Comparison of ENCODE assay signal across 22 cellular contexts in the genomic region with DNA sequence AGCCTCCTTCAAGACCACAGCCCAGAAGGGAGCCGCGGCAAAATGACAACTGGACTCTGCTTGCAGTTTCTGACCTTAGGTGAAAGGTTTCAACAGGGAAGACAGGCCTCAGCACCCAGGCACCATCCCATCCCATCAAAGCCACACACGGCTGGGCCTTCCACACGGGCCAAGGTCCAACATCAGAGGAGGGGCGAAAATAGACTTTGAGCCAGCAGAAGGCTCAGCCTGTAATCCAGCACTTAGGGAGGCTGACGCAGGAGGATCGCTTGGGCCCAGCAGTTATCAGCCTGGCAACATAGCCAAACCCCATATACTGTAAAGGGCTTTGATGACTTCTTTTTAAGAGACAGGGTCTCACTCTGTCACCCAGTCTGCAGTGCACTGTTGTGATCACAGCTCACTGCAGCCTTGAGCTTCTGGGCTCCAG. TPM values are rescaled to one million over a fixed set of nuclear protein-coding genes. Genes with fewer than 3 reads are reported as not detected.
DNase-seq lines count a peak whose midpoint lies in the region; ATAC-seq and TF ChIP-seq lines count a peak whose summit lies in the region.
"Had no signal": no experiment of that assay in that cellular context is flagged by ENCODE, and none has a peak within 500 bp of the region (broad histone marks: within the 10 kb centered on the region; RNA-seq: fewer than 3 reads in every experiment).

No MANE protein-coding gene starts in this region.

- H3K27me3 ChIP-seq in hepatocyte = no peaks in the 10 kb centered on the region
- H3K27me3 ChIP-seq: BE2C had no signal

- H3K4me1 ChIP-seq in hepatocyte (ENCODE audit: insufficient read depth) = no peaks in the 10 kb centered on the region
- H3K4me1 ChIP-seq: A549, BE2C had no signal

- H3K4me3 Mint-ChIP-seq in nephron progenitor cell = no peak overlapping the region
- no peak overlapping the region for H3K4me3 Mint-ChIP-seq in stimulated activated naive CD8-positive, alpha-beta T cell treated with anti-CD3 and anti-CD28 coated beads, Interleukin-15, Interleukin-2, amounts not matched to agents 100 ng/mL and 50 ng/mL, for 24 hours
- H3K4me3 Mint-ChIP-seq: HFFc6 had no signal

- no peak for TF ChIP-seq CTCF in hepatocyte (IDR thresholded peaks at IDR 0.05; ENCODE audit: poor library complexity)
- TF ChIP-seq CTCF in nephron progenitor cell (IDR thresholded peaks at IDR 0.05) = no peak

- H3K79me2 ChIP-seq in hepatocyte = peaks cover 3% of the 10 kb centered on the region

- no peaks in the 10 kb centered on the region for H3K4me1 Mint-ChIP-seq in nephron progenitor cell
- H3K4me1 Mint-ChIP-seq in stimulated activated naive CD8-positive, alpha-beta T cell treated with anti-CD3 and anti-CD28 coated beads, Interleukin-15, Interleukin-2, amounts not matched to agents 100 ng/mL and 50 ng/mL, for 24 hours (ENCODE audit: low read depth) = peaks cover 2% of the 10 kb centered on the region

- no peaks in the 10 kb centered on the region for H4K20me1 ChIP-seq in hepatocyte (ENCODE audit: insufficient read depth, poor library complexity, severe bottlenecking)

- no peaks in the 10 kb centered on the region for H3K9me3 Mint-ChIP-seq in nephron progenitor cell
- no peaks in the 10 kb centered on the region for H3K9me3 Mint-ChIP-seq in stimulated activated naive CD8-positive, alpha-beta T cell treated with anti-CD3 and anti-CD28 coated beads, Interleukin-15, Interleukin-2, amounts not matched to agents 100 ng/mL and 50 ng/mL, for 24 hours
- H3K9me3 Mint-ChIP-seq: CD4-positive, CD25-positive, alpha-beta regulatory T cell; HFFc6 had no signal

- no peaks in the 10 kb centered on the region for H3K9me2 ChIP-seq in hepatocyte (replicated peaks; ENCODE audit: insufficient read depth)

- H3K36me3 Mint-ChIP-seq in nephron progenitor cell (ENCODE audit: low read depth) = peaks cover 51% of the 10 kb centered on the region
- peaks cover 69% of the 10 kb centered on the region for H3K36me3 Mint-ChIP-seq in stimulated activated naive CD8-positive, alpha-beta T cell treated with anti-CD3 and anti-CD28 coated beads, Interleukin-15, Interleukin-2, amounts not matched to agents 100 ng/mL and 50 ng/mL, for 24 hours (ENCODE audit: low read depth)

- DNase-seq in HuH-7 (ENCODE audit: low spot score) = peak; percentile 63
- DNase-seq in hepatocyte (ENCODE audit: low spot score) = peak; percentile 69
- no peak for DNase-seq in nephron progenitor cell
- no peak for DNase-seq in GDM1 (lab: John Stamatoyannopoulos, UW)
- DNase-seq: BE2C; CD4-positive, CD25-positive, alpha-beta regulatory T cell; DMS79; HFFc6; IMR-90; NCI-H1092 treated with DMSO at 0.1 percent for 48 hours; NCI-H1436 treated with DMSO at 0.1 percent for 48 hours; NCI-H1930; NCI-H69; PC-9; SHP77 treated with DMSO at 0.1 percent for 48 hours had no signal

- no peaks in the 10 kb centered on the region for H3K36me3 ChIP-seq in hepatocyte (replicated peaks; ENCODE audit: insufficient read depth, low read depth)

- 69% methylated on average over 7 of the region's 7 CpGs for WGBS in hepatocyte (ENCODE audit: low lambda C conversion rate, missing lambda C conversion rate)

- H3K27ac ChIP-seq in hepatocyte = peak overlapping the region; percentile 68
- H3K27ac ChIP-seq: A549, KMS-11, PC-9, RWPE1 had no signal

- ATAC-seq in GM19463 (IDR thresholded peaks at IDR 0.05; ENCODE audit: unreplicated experiment) (no peak), HG02678 (IDR thresholded peaks at IDR 0.05; ENCODE audit: unreplicated experiment) (no peak)
- ATAC-seq: A549 had no signal

- H3K27me3 Mint-ChIP-seq in nephron progenitor cell (ENCODE audit: low read depth, poor library complexity) = no peaks in the 10 kb centered on the region
- H3K27me3 Mint-ChIP-seq in stimulated activated naive CD8-positive, alpha-beta T cell treated with anti-CD3 and anti-CD28 coated beads, Interleukin-15, Interleukin-2, amounts not matched to agents 100 ng/mL and 50 ng/mL, for 24 hours = no peaks in the 10 kb centered on the region
- H3K27me3 Mint-ChIP-seq: CD4-positive, CD25-positive, alpha-beta regulatory T cell had no signal

- H3K4me2 ChIP-seq in hepatocyte = no peak overlapping the region
- H3K4me2 ChIP-seq: A549, KMS-11, PC-9 had no signal

- peak overlapping the region; percentile 51 for H3K27ac Mint-ChIP-seq in nephron progenitor cell
- peak overlapping the region; percentile 55 for H3K27ac Mint-ChIP-seq in stimulated activated naive CD8-positive, alpha-beta T cell treated with anti-CD3 and anti-CD28 coated beads, Interleukin-15, Interleukin-2, amounts not matched to agents 100 ng/mL and 50 ng/mL, for 24 hours
- H3K27ac Mint-ChIP-seq: HFFc6 had no signal

- H2AFZ ChIP-seq in hepatocyte = no peak overlapping the region
- H2AFZ ChIP-seq: PC-9 had no signal

- H3K9me3 ChIP-seq in hepatocyte (ENCODE audit: low read depth) = no peaks in the 10 kb centered on the region
- H3K9me3 ChIP-seq: A549, BE2C had no signal

- H3K4me3 ChIP-seq in hepatocyte = no peak overlapping the region
- H3K4me3 ChIP-seq: A549, PC-9 had no signal

RNA-seq across cellular contexts. Expression of gene TINCR, which starts 26.8 kb away (rescaled TPM):
- 0.64 and 1.8 TPM in 2 replicates for total RNA-seq in hepatocyte
- polyA plus RNA-seq in hepatocyte = 2.4 and 4.9 TPM in 2 replicates
- total RNA-seq: IMR-90, NCI-H460 had no signal
- polyA plus RNA-seq: CD4-positive, CD25-positive, alpha-beta regulatory T cell had no signal

RNA-seq across cellular contexts. Expression of gene SAFB2, which starts 28.0 kb away (rescaled TPM):
- total RNA-seq in hepatocyte = 21.1 and 22.7 TPM in 2 replicates
- polyA plus RNA-seq in hepatocyte = 42.6 and 67.5 TPM in 2 replicates

RNA-seq across cellular contexts. Expression of gene SAFB, which starts 28.3 kb away (rescaled TPM):
- total RNA-seq in hepatocyte = 42.0 and 50.2 TPM in 2 replicates
- 75.8 and 96.3 TPM in 2 replicates for polyA plus RNA-seq in hepatocyte

Comparison
In these comparisons a context has a peak if more than half of its experiments do, and no peak if none do; other contexts are left out.
1. DNase-seq: peak in HuH-7 (single experiment) and hepatocyte (single experiment); none in nephron progenitor cell (single experiment) and GDM1 (single experiment).